In the genomic region with DNA sequence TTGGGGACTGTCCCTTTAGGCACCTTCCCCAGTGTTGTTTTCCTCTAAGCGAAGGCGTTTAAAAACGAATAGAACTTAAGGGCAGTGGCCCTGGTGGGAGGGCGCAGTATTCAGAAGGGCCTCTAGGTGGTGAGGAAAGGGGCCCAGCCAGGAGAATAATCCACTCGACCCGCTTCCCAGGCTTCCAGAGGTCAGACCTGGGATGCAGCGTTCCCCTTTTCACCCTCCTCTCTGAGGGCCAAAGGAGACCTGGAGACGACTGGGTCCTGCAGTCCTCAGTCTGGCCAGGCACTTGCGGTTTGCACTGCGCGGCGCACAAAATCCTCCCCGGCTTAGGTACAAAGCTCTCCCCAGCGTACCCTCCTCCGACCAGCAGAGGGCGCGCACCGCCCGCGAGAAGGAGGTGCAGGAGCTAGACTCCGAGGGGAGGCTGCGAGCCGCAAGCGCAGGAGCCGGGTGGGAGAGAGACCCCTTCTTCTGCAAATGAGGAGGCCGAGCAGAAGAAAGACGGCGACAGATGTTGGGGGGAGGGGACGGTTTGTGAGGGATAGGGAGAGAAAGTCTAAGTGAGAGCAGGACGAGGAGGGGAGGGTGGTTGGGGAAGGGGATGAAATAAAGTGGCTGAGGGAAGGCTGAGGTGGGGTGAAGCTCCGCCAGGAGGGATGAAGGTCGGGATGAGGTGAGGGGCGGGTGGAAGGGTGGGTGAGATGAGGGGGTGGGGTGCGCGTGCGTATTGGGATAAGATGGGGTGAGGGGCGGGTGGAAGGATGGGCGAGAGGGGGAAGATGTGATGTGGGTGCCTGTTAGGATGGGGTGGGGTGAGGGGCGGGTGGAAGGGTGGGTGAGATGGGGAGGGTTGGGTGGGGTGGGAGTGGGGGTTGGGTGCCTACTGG, we compare ENCODE assay signal across 1 cellular context.
TF ChIP-seq lines count a peak whose summit lies in the region.

No MANE protein-coding gene starts in this region.

TF ChIP-seq in HEK293, 187 proteins besides CTCF, POLR2A, EP300 and RAD21 (continued from another document and continues in another):
- TF ChIP-seq ZNF274 (IDR thresholded peaks at IDR 0.05; ENCODE audit: low read length) (no peak), ZNF274 (tag by site-specific recombination; IDR thresholded peaks at IDR 0.05; ENCODE audit: borderline replicate concordance) (no peak), OVOL3 (tag by site-specific recombination; IDR thresholded peaks at IDR 0.05) (no peak), MZF1 (tag by site-specific recombination; IDR thresholded peaks at IDR 0.05; ENCODE audit: borderline replicate concordance) (no peak), ZNF112 (tag by site-specific recombination; IDR thresholded peaks at IDR 0.05) (no peak), SETDB1 (IDR thresholded peaks at IDR 0.05; ENCODE audit: insufficient read length, low read length) (no peak), ZNF792 (tag by site-specific recombination; IDR thresholded peaks at IDR 0.05) (no peak), KLF8 (tag by site-specific recombination; IDR thresholded peaks at IDR 0.05) (peak; percentile 21; the same call in 1 of the 2 replicates), KLF7 (tag by site-specific recombination; IDR thresholded peaks at IDR 0.05; ENCODE audit: borderline replicate concordance) (no peak), ZNF843 (tag by site-specific recombination; IDR thresholded peaks at IDR 0.05) (no peak), RBAK (tag by site-specific recombination; IDR thresholded peaks at IDR 0.05) (no peak), ZNF791 (tag by site-specific recombination; IDR thresholded peaks at IDR 0.05) (no peak), ZNF571 (tag by site-specific recombination; IDR thresholded peaks at IDR 0.05) (no peak), MYNN (tag by site-specific recombination; IDR thresholded peaks at IDR 0.05; ENCODE audit: borderline replicate concordance) (no peak), ZNF426 (tag by site-specific recombination; IDR thresholded peaks at IDR 0.05) (no peak), ZNF670 (tag by site-specific recombination; IDR thresholded peaks at IDR 0.05; ENCODE audit: low read depth) (no peak), ZFP69B (tag by site-specific recombination; IDR thresholded peaks at IDR 0.05) (no peak), ZXDB (tag by site-specific recombination; IDR thresholded peaks at IDR 0.05) (no peak), ZNF768 (tag by site-specific recombination; IDR thresholded peaks at IDR 0.05) (no peak), ZNF529 (tag by site-specific recombination; IDR thresholded peaks at IDR 0.05; ENCODE audit: insufficient replicate concordance) (no peak), ZNF121 (tag by site-specific recombination; IDR thresholded peaks at IDR 0.05) (no peak), ZNF292 (tag by site-specific recombination; IDR thresholded peaks at IDR 0.05; ENCODE audit: borderline replicate concordance, low read depth) (no peak)
- TF ChIP-seq, protein P1, sequence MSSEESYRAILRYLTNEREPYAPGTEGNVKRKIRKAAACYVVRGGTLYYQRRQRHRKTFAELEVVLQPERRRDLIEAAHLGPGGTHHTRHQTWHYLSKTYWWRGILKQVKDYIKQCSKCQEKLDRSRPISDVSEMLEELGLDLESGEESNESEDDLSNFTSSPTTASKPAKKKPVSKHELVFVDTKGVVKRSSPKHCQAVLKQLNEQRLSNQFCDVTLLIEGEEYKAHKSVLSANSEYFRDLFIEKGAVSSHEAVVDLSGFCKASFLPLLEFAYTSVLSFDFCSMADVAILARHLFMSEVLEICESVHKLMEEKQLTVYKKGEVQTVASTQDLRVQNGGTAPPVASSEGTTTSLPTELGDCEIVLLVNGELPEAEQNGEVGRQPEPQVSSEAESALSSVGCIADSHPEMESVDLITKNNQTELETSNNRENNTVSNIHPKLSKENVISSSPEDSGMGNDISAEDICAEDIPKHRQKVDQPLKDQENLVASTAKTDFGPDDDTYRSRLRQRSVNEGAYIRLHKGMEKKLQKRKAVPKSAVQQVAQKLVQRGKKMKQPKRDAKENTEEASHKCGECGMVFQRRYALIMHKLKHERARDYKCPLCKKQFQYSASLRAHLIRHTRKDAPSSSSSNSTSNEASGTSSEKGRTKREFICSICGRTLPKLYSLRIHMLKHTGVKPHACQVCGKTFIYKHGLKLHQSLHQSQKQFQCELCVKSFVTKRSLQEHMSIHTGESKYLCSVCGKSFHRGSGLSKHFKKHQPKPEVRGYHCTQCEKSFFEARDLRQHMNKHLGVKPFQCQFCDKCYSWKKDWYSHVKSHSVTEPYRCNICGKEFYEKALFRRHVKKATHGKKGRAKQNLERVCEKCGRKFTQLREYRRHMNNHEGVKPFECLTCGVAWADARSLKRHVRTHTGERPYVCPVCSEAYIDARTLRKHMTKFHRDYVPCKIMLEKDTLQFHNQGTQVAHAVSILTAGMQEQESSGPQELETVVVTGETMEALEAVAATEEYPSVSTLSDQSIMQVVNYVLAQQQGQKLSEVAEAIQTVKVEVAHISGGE (tag by site-specific recombination; conservative IDR thresholded peaks at IDR 0.05; ENCODE audit: low read depth) = peak; percentile 55
- TF ChIP-seq, protein P2, sequence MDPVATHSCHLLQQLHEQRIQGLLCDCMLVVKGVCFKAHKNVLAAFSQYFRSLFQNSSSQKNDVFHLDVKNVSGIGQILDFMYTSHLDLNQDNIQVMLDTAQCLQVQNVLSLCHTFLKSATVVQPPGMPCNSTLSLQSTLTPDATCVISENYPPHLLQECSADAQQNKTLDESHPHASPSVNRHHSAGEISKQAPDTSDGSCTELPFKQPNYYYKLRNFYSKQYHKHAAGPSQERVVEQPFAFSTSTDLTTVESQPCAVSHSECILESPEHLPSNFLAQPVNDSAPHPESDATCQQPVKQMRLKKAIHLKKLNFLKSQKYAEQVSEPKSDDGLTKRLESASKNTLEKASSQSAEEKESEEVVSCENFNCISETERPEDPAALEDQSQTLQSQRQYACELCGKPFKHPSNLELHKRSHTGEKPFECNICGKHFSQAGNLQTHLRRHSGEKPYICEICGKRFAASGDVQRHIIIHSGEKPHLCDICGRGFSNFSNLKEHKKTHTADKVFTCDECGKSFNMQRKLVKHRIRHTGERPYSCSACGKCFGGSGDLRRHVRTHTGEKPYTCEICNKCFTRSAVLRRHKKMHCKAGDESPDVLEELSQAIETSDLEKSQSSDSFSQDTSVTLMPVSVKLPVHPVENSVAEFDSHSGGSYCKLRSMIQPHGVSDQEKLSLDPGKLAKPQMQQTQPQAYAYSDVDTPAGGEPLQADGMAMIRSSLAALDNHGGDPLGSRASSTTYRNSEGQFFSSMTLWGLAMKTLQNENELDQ (tag by site-specific recombination; IDR thresholded peaks at IDR 0.05; ENCODE audit: low read depth) = no peak
- TF ChIP-seq, protein P3, sequence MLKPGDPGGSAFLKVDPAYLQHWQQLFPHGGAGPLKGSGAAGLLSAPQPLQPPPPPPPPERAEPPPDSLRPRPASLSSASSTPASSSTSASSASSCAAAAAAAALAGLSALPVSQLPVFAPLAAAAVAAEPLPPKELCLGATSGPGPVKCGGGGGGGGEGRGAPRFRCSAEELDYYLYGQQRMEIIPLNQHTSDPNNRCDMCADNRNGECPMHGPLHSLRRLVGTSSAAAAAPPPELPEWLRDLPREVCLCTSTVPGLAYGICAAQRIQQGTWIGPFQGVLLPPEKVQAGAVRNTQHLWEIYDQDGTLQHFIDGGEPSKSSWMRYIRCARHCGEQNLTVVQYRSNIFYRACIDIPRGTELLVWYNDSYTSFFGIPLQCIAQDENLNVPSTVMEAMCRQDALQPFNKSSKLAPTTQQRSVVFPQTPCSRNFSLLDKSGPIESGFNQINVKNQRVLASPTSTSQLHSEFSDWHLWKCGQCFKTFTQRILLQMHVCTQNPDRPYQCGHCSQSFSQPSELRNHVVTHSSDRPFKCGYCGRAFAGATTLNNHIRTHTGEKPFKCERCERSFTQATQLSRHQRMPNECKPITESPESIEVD (tag by site-specific recombination; IDR thresholded peaks at IDR 0.05) = no peak
- TF ChIP-seq, protein P4, sequence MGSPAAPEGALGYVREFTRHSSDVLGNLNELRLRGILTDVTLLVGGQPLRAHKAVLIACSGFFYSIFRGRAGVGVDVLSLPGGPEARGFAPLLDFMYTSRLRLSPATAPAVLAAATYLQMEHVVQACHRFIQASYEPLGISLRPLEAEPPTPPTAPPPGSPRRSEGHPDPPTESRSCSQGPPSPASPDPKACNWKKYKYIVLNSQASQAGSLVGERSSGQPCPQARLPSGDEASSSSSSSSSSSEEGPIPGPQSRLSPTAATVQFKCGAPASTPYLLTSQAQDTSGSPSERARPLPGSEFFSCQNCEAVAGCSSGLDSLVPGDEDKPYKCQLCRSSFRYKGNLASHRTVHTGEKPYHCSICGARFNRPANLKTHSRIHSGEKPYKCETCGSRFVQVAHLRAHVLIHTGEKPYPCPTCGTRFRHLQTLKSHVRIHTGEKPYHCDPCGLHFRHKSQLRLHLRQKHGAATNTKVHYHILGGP (tag by site-specific recombination; IDR thresholded peaks at IDR 0.05) = no peak
- TF ChIP-seq, protein P5, sequence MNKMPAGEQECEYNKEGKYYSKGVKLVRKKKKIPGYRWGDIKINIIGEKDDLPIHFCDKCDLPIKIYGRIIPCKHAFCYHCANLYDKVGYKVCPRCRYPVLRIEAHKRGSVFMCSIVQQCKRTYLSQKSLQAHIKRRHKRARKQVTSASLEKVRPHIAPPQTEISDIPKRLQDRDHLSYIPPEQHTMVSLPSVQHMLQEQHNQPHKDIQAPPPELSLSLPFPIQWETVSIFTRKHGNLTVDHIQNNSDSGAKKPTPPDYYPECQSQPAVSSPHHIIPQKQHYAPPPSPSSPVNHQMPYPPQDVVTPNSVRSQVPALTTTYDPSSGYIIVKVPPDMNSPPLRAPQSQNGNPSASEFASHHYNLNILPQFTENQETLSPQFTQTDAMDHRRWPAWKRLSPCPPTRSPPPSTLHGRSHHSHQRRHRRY (tag by site-specific recombination; IDR thresholded peaks at IDR 0.05) = no peak
- TF ChIP-seq, protein P6, sequence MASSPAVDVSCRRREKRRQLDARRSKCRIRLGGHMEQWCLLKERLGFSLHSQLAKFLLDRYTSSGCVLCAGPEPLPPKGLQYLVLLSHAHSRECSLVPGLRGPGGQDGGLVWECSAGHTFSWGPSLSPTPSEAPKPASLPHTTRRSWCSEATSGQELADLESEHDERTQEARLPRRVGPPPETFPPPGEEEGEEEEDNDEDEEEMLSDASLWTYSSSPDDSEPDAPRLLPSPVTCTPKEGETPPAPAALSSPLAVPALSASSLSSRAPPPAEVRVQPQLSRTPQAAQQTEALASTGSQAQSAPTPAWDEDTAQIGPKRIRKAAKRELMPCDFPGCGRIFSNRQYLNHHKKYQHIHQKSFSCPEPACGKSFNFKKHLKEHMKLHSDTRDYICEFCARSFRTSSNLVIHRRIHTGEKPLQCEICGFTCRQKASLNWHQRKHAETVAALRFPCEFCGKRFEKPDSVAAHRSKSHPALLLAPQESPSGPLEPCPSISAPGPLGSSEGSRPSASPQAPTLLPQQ (tag by site-specific recombination; IDR thresholded peaks at IDR 0.05) = 0 out of 2 replicates have a peak, but pooled peaks have one; percentile 35
- TF ChIP-seq, protein P7, sequence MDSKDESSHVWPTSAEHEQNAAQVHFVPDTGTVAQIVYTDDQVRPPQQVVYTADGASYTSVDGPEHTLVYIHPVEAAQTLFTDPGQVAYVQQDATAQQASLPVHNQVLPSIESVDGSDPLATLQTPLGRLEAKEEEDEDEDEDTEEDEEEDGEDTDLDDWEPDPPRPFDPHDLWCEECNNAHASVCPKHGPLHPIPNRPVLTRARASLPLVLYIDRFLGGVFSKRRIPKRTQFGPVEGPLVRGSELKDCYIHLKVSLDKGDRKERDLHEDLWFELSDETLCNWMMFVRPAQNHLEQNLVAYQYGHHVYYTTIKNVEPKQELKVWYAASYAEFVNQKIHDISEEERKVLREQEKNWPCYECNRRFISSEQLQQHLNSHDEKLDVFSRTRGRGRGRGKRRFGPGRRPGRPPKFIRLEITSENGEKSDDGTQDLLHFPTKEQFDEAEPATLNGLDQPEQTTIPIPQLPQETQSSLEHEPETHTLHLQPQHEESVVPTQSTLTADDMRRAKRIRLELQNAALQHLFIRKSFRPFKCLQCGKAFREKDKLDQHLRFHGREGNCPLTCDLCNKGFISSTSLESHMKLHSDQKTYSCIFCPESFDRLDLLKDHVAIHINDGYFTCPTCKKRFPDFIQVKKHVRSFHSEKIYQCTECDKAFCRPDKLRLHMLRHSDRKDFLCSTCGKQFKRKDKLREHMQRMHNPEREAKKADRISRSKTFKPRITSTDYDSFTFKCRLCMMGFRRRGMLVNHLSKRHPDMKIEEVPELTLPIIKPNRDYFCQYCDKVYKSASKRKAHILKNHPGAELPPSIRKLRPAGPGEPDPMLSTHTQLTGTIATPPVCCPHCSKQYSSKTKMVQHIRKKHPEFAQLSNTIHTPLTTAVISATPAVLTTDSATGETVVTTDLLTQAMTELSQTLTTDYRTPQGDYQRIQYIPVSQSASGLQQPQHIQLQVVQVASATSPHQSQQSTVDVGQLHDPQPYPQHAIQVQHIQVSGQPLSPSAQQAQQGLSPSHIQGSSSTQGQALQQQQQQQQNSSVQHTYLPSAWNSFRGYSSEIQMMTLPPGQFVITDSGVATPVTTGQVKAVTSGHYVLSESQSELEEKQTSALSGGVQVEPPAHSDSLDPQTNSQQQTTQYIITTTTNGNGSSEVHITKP (tag by site-specific recombination; IDR thresholded peaks at IDR 0.05) = peak; percentile 38; the same call in 1 of the 2 replicates
- TF ChIP-seq, protein P8, sequence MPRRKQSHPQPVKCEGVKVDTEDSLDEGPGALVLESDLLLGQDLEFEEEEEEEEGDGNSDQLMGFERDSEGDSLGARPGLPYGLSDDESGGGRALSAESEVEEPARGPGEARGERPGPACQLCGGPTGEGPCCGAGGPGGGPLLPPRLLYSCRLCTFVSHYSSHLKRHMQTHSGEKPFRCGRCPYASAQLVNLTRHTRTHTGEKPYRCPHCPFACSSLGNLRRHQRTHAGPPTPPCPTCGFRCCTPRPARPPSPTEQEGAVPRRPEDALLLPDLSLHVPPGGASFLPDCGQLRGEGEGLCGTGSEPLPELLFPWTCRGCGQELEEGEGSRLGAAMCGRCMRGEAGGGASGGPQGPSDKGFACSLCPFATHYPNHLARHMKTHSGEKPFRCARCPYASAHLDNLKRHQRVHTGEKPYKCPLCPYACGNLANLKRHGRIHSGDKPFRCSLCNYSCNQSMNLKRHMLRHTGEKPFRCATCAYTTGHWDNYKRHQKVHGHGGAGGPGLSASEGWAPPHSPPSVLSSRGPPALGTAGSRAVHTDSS (tag by site-specific recombination; IDR thresholded peaks at IDR 0.05) = no peak
- TF ChIP-seq, protein P9, sequence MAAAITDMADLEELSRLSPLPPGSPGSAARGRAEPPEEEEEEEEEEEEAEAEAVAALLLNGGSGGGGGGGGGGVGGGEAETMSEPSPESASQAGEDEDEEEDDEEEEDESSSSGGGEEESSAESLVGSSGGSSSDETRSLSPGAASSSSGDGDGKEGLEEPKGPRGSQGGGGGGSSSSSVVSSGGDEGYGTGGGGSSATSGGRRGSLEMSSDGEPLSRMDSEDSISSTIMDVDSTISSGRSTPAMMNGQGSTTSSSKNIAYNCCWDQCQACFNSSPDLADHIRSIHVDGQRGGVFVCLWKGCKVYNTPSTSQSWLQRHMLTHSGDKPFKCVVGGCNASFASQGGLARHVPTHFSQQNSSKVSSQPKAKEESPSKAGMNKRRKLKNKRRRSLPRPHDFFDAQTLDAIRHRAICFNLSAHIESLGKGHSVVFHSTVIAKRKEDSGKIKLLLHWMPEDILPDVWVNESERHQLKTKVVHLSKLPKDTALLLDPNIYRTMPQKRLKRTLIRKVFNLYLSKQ (tag by site-specific recombination; IDR thresholded peaks at IDR 0.05; ENCODE audit: borderline replicate concordance) = no peak
- TF ChIP-seq, protein P10, sequence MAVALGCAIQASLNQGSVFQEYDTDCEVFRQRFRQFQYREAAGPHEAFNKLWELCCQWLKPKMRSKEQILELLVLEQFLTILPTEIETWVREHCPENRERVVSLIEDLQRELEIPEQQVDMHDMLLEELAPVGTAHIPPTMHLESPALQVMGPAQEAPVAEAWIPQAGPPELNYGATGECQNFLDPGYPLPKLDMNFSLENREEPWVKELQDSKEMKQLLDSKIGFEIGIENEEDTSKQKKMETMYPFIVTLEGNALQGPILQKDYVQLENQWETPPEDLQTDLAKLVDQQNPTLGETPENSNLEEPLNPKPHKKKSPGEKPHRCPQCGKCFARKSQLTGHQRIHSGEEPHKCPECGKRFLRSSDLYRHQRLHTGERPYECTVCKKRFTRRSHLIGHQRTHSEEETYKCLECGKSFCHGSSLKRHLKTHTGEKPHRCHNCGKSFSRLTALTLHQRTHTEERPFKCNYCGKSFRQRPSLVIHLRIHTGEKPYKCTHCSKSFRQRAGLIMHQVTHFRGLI (tag by site-specific recombination; IDR thresholded peaks at IDR 0.05) = no peak
